9 cellular contexts compared by ENCODE assay signal in the genomic region with DNA sequence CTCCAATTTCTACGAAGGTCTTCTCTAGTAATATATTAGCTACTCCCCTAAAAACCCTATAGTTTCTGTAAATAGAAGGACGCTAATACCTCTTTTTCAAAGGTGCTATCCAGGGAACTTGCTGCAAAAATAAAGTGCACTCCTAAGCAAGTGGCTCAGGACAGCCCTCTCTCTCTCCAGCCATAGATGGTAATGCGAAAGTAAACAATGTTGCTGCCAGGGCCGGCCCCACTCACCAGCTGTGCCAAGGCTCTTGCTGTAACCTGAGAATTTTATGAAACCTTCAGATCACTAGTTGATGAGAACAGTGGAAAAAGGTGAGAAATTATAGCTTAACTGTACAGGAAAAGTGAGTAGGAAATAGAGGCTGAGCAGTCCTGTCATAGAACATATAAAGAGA. TPM values are rescaled to one million over a fixed set of nuclear protein-coding genes. Genes with fewer than 3 reads are reported as not detected.
A peak's percentile ranks its signal among the peaks of the same experiment; 100 is the strongest.
DNase-seq lines count a peak whose midpoint lies in the region; ATAC-seq and TF ChIP-seq lines count a peak whose summit lies in the region.
"Had no signal": no experiment of that assay in that cellular context is flagged by ENCODE, and none has a peak within 500 bp of the region (broad histone marks: within the 10 kb centered on the region; RNA-seq: fewer than 3 reads in every experiment).

No MANE protein-coding gene starts in this region.

- no peak overlapping the region for H3K27ac ChIP-seq in ACC112 (ENCODE audit: low read depth, low read length)
- H3K27ac ChIP-seq in esophagus squamous epithelium: peak overlapping the region in 2 of 4 donors; percentile 40 to 46

- peaks cover 4% of the 10 kb centered on the region; the same call in 1 of the 2 replicates for H3K27me3 ChIP-seq in ACC112 (ENCODE audit: insufficient read depth, low read length)
- H3K27me3 ChIP-seq in Loucy (ENCODE audit: insufficient read depth, low read length, poor library complexity, severe bottlenecking): no peaks in the 10 kb centered on the region
- no peaks in the 10 kb centered on the region for H3K27me3 ChIP-seq in esophagus squamous epithelium

- no peaks in the 10 kb centered on the region for H4K20me1 ChIP-seq in Loucy (ENCODE audit: insufficient read depth, low read length, poor library complexity, severe bottlenecking)

- TF ChIP-seq POLR2A in esophagus squamous epithelium (IDR thresholded peaks at IDR 0.05): no peak

- DNase-seq in SW480 (ENCODE audit: low spot score): peak; percentile 20
- DNase-seq in left lobe of liver (ENCODE audit: low spot score): peak; percentile 82
- no peak for DNase-seq in nephron progenitor cell
- DNase-seq in hippocampal formation (lab: John Stamatoyannopoulos, UW): no peak
- DNase-seq in activated CD4-positive, alpha-beta T cell treated with anti-CD3 and anti-CD28 coated beads for 4 hours: no peak
- DNase-seq in esophagus squamous epithelium (lab: John Stamatoyannopoulos, UW): no peak
- DNase-seq: effector CD4-positive, alpha-beta T cell had no signal

- H3K4me1 Mint-ChIP-seq in nephron progenitor cell: peaks cover 5% of the 10 kb centered on the region

- H3F3A ChIP-seq in Loucy (ENCODE audit: low read depth): 0 out of 2 replicates have a peak, but pooled peaks cover 5% of the 10 kb centered on the region

- H2AFZ ChIP-seq in ACC112 (ENCODE audit: low read length, unreplicated experiment): no peak overlapping the region
- peak overlapping the region; percentile 81 for H2AFZ ChIP-seq in Loucy (ENCODE audit: low read length)

- H3K9me3 Mint-ChIP-seq in nephron progenitor cell: peaks cover 16% of the 10 kb centered on the region

- H3K27me3 Mint-ChIP-seq in nephron progenitor cell (ENCODE audit: low read depth, poor library complexity): peaks cover 6% of the 10 kb centered on the region

- intact Hi-C loops in esophagus squamous epithelium (cut with DNase I): no loop called here

- ATAC-seq in left lobe of liver: peak; percentile 100

- H3K9me3 ChIP-seq in Loucy (ENCODE audit: insufficient read depth, low read depth, low read length): no peaks in the 10 kb centered on the region
- H3K9me3 ChIP-seq in esophagus squamous epithelium: peaks cover 0 to 6% (median 0%) of the 10 kb centered on the region in 3 donors

- no peaks in the 10 kb centered on the region for H3K36me3 ChIP-seq in ACC112 (ENCODE audit: insufficient read depth, low read length)
- no peaks in the 10 kb centered on the region for H3K36me3 ChIP-seq in Loucy (ENCODE audit: insufficient read depth, low read length)
- H3K36me3 ChIP-seq in esophagus squamous epithelium: no peaks in the 10 kb centered on the region

- no peak overlapping the region for H3K4me3 Mint-ChIP-seq in nephron progenitor cell

- 36% methylated on average over 4 of the region's 4 CpGs for WGBS in esophagus squamous epithelium, 2 donors

- H3K27ac Mint-ChIP-seq in nephron progenitor cell: no peak overlapping the region

- H3K79me2 ChIP-seq in ACC112 (ENCODE audit: control insufficient read depth, insufficient read depth, low read length, unreplicated experiment) (no peaks in the 10 kb centered on the region), Loucy (ENCODE audit: insufficient read depth, low read length) (no peaks in the 10 kb centered on the region)

- TF ChIP-seq CTCF in Loucy (conservative IDR thresholded peaks at IDR 0.05; ENCODE audit: low read length) (no peak; the same call in 1 of the 2 replicates), nephron progenitor cell (IDR thresholded peaks at IDR 0.05) (no peak), esophagus squamous epithelium (IDR thresholded peaks at IDR 0.05) (no peak)

- no peaks in the 10 kb centered on the region for H3K4me1 ChIP-seq in ACC112 (ENCODE audit: control insufficient read depth, insufficient read depth, low read length, unreplicated experiment)
- peaks cover 15% of the 10 kb centered on the region for H3K4me1 ChIP-seq in Loucy (ENCODE audit: insufficient read depth, low read length, poor library complexity, severe bottlenecking)
- peaks cover 0 to 26% (median 4%) of the 10 kb centered on the region in 3 donors for H3K4me1 ChIP-seq in esophagus squamous epithelium

- H3K36me3 Mint-ChIP-seq in nephron progenitor cell (ENCODE audit: low read depth): no peaks in the 10 kb centered on the region

- H3K4me3 ChIP-seq in ACC112 (ENCODE audit: low read depth, low read length) (peak overlapping the region; percentile 48), Loucy (ENCODE audit: low read length, poor library complexity, severe bottlenecking) (peak overlapping the region; percentile 70), esophagus squamous epithelium (peak overlapping the region in 2 of 4 donors; percentile 4 to 20)

- peak overlapping the region; percentile 49 for H3K9ac ChIP-seq in Loucy (ENCODE audit: low read depth, low read length, poor library complexity, severe bottlenecking)

- H3K4me2 ChIP-seq in Loucy (ENCODE audit: low read depth, low read length, poor library complexity, severe bottlenecking): peak overlapping the region; percentile 77

- H3K9me2 ChIP-seq in Loucy (replicated peaks; ENCODE audit: low read depth, low read length): no peaks in the 10 kb centered on the region

RNA-seq across cellular contexts. Expression of a gene that starts 10.9 kb away (rescaled TPM):
- total RNA-seq in left lobe of liver: not detected
- total RNA-seq in esophagus squamous epithelium: not detected

RNA-seq across cellular contexts. Expression of a gene that starts 40.5 kb away (rescaled TPM):
- not detected for total RNA-seq in left lobe of liver
- total RNA-seq in esophagus squamous epithelium: not detected

RNA-seq across cellular contexts. Expression of a gene that starts 49.5 kb away (rescaled TPM):
- total RNA-seq in left lobe of liver (not detected), esophagus squamous epithelium (not detected)

Comparison
In these comparisons a context has a peak if more than half of its experiments do, and no peak if none do; other contexts are left out.
1. DNase-seq: peak in SW480 (single experiment) and left lobe of liver (single experiment); none in nephron progenitor cell (single experiment), hippocampal formation (0 of 2), activated CD4-positive, alpha-beta T cell treated with anti-CD3 and anti-CD28 coated beads for 4 hours (0 of 2) and esophagus squamous epithelium (single experiment).